28 cellular contexts compared by ENCODE assay signal in the genomic region with DNA sequence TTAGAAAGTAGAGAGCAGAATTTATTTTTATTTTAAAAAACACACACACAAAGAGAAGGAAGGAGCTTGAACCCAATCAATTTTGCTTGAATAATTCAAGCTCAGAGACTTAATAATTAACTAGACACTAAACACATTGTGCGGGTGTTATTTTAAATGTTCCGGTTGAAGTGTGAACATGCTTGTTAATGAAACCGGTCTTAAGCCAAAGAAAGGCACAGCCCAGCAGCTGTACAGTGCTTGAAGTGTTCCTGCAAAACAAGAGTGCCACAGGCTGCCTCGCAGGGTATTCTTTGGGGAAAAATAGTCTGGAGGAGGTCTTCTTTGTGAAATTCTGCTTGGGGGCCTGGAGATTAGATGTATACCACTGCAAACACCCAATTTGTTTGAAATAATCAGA. TPM values are rescaled to one million over a fixed set of nuclear protein-coding genes. Genes with fewer than 3 reads are reported as not detected.
DNase-seq lines count a peak whose midpoint lies in the region; ATAC-seq and TF ChIP-seq lines count a peak whose summit lies in the region.
"Had no signal": no experiment of that assay in that cellular context is flagged by ENCODE, and none has a peak within 500 bp of the region (broad histone marks: within the 10 kb centered on the region; RNA-seq: fewer than 3 reads in every experiment).

No MANE protein-coding gene starts in this region.

- H3K4me3 Mint-ChIP-seq in type B pancreatic cell = peak overlapping the region; percentile 32
- H3K4me3 Mint-ChIP-seq: activated CD4-positive, alpha-beta T cell treated with anti-CD3 and anti-CD28 coated beads, Interleukin-2, amount 10 ng/mL, durations not matched to agents 7 days and 5 days; activated T-cell treated with anti-CD3 and anti-CD28 coated beads, Interleukin-2, amount 50 U/mL, for 72 hours; central memory CD8-positive, alpha-beta T cell; natural killer cell treated with Interleukin-12 subunit alpha and Interleukin-12 subunit beta and Interleukin-15 and Interleukin-18, amount 100 ng/mL, for 72 hours had no signal

- H3K36me3 Mint-ChIP-seq in type B pancreatic cell = no peaks in the 10 kb centered on the region
- H3K36me3 Mint-ChIP-seq: CD4-positive, alpha-beta memory T cell had no signal

- no peaks in the 10 kb centered on the region for H3K27me3 ChIP-seq in body of pancreas
- H3K27me3 ChIP-seq: ascending aorta, thyroid gland had no signal

- peak overlapping the region; percentile 35 for H3K27ac Mint-ChIP-seq in type B pancreatic cell
- H3K27ac Mint-ChIP-seq: activated CD4-positive, alpha-beta T cell treated with anti-CD3 and anti-CD28 coated beads, Interleukin-2, amount 10 ng/mL, durations not matched to agents 7 days and 5 days; activated T-cell treated with anti-CD3 and anti-CD28 coated beads, Interleukin-2, amount 50 U/mL, for 72 hours; CD4-positive, alpha-beta memory T cell; natural killer cell treated with Interleukin-12 subunit alpha and Interleukin-12 subunit beta and Interleukin-15 and Interleukin-18, amount 100 ng/mL, for 72 hours had no signal

- no peak overlapping the region for H3K4me3 ChIP-seq in body of pancreas
- no peak overlapping the region for H3K4me3 ChIP-seq in lower leg skin (ENCODE audit: low read depth, poor library complexity, severe bottlenecking)
- H3K4me3 ChIP-seq: ascending aorta, thyroid gland had no signal

- DNase-seq in NCI-H2107 treated with DMSO at 0.1 percent for 48 hours (lab: John Stamatoyannopoulos, UW; ENCODE audit: unreplicated experiment) = peak; percentile 17
- DNase-seq in NCI-H2107 (lab: John Stamatoyannopoulos, UW) = no peak
- DNase-seq in body of pancreas = peak in 3 of 4 donors; percentile 40 to 52 (median 50)
- peak; percentile 33 for DNase-seq in mucosa of gallbladder (ENCODE audit: low spot score)
- DNase-seq in type B pancreatic cell (ENCODE audit: extremely low spot score, unreplicated experiment) = no peak
- no peak for DNase-seq in inferior parietal cortex (ENCODE audit: extremely low spot score)
- DNase-seq in lower leg skin (ENCODE audit: low spot score in 2 of 2) = no peak
- DNase-seq: 8988T; activated CD4-positive, alpha-beta T cell treated with anti-CD3 and anti-CD28 coated beads, Interleukin-2, amount 10 ng/mL, durations not matched to agents 7 days and 5 days; activated naive CD4-positive, alpha-beta T cell treated with anti-CD3 and anti-CD28 coated beads, Interleukin-2, amount 50 U/mL, for 16 hours; CD4-positive, alpha-beta memory T cell; DMS153; Karpas-422; mesendoderm; NCI-H187 treated with DMSO at 0.1 percent for 48 hours; PC-3; posterior cingulate gyrus; stimulated activated naive CD4-positive, alpha-beta T cell treated with Interleukin-2 at 50 U/mL for 16 hours; thyroid gland; WERI-Rb-1 had no signal

- TF ChIP-seq POLR2A in body of pancreas (IDR thresholded peaks at IDR 0.05) = no peak
- no peak for TF ChIP-seq POLR2A in lower leg skin (IDR thresholded peaks at IDR 0.05)

- H3K4me1 Mint-ChIP-seq in type B pancreatic cell (ENCODE audit: unreplicated experiment) = peaks cover 18% of the 10 kb centered on the region
- H3K4me1 Mint-ChIP-seq: central memory CD8-positive, alpha-beta T cell had no signal

- no peaks in the 10 kb centered on the region for H3K36me3 ChIP-seq in body of pancreas (replicated peaks in 1 of 2; ENCODE audit: insufficient read depth in 1 of 2, low read depth in 2 of 2)
- H3K36me3 ChIP-seq: ascending aorta, thyroid gland, WERI-Rb-1 had no signal

- TF ChIP-seq CTCF in body of pancreas (IDR thresholded peaks at IDR 0.05) (no peak), type B pancreatic cell (conservative IDR thresholded peaks at IDR 0.05) (no peak), lower leg skin (IDR thresholded peaks at IDR 0.05) (no peak)

- ATAC-seq in body of pancreas (no peak), HG03025 (IDR thresholded peaks at IDR 0.05; ENCODE audit: low FRiP score, unreplicated experiment) (no peak)
- ATAC-seq: PC-3, Right ventricle myocardium inferior, sciatic nerve had no signal

- 11 to 30% methylated on average over 4 of the region's 4 CpGs for WGBS in body of pancreas, 2 donors
- WGBS in lower leg skin, 2 donors = 70 to 84% methylated on average over 4 of the region's 4 CpGs

- no peaks in the 10 kb centered on the region for H3K9me3 Mint-ChIP-seq in type B pancreatic cell
- H3K9me3 Mint-ChIP-seq: activated CD4-positive, alpha-beta T cell treated with anti-CD3 and anti-CD28 coated beads, Interleukin-2, amount 10 ng/mL, durations not matched to agents 7 days and 5 days; central memory CD8-positive, alpha-beta T cell; natural killer cell treated with Interleukin-12 subunit alpha and Interleukin-12 subunit beta and Interleukin-15 and Interleukin-18, amount 100 ng/mL, for 72 hours had no signal

- H3K4me1 ChIP-seq in body of pancreas = peaks cover 47% of the 10 kb centered on the region

- intact Hi-C loops in body of pancreas (cut with DNase I) (no loop called here), lower leg skin (cut with DNase I; ENCODE audit: low total_unique reads) (no loop called here)

- no peaks in the 10 kb centered on the region for H3K9me3 ChIP-seq in body of pancreas
- H3K9me3 ChIP-seq: ascending aorta, thyroid gland had no signal

- peak overlapping the region in 3 of 4 donors; percentile 33 to 96 (median 37) for H3K27ac ChIP-seq in body of pancreas
- H3K27ac ChIP-seq: ascending aorta, epithelial cell of prostate, thyroid gland, WERI-Rb-1 had no signal

- H3K27me3 Mint-ChIP-seq in type B pancreatic cell = peaks cover 13% of the 10 kb centered on the region

RNA-seq across cellular contexts. Expression of a gene that starts 2.2 kb away (rescaled TPM):
- total RNA-seq in body of pancreas (10 to 100 TPM; 35.9 to 37.6 TPM), mucosa of gallbladder (54.7 TPM), type B pancreatic cell (ENCODE audit: low replicate concordance) (18.5 and 33.8 TPM in 2 replicates), lower leg skin (10 to 100 TPM; 16.8 to 26.9 (median 22.5) TPM)

Comparison
In these comparisons a context has a peak if more than half of its experiments do, and no peak if none do; other contexts are left out.
1. DNase-seq: peak in NCI-H2107 treated with DMSO at 0.1 percent for 48 hours (single experiment), body of pancreas (3 of 4) and mucosa of gallbladder (single experiment); none in NCI-H2107 (single experiment), type B pancreatic cell (single experiment), inferior parietal cortex (single experiment) and lower leg skin (0 of 2).